ENCODE assay signal across 21 cellular contexts in the genomic region with DNA sequence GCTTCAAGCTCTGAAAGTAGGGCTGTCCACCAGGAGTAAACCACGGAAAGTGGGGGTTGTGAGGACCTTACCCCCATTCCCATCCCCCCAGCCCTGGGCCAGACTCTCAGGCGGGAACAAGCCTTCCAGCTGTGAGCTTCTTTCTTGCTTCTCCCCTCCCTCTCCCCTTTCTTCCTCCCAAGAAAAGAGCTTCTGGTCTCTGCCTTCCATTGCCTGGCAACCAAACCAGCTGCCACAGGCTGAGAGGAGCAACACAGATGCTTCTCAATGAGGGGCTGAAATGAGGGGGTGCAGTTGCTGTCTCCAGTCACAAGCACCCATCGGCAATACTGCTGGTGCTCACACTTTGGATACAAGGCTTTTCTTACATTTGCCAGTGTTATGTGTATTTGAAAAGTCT.
DNase-seq lines count a peak whose midpoint lies in the region; TF ChIP-seq lines count a peak whose summit lies in the region.
"Had no signal": no experiment of that assay in that cellular context is flagged by ENCODE, and none has a peak within 500 bp of the region (broad histone marks: within the 10 kb centered on the region; RNA-seq: fewer than 3 reads in every experiment).

No MANE protein-coding gene starts in this region.

- no peak overlapping the region for H3K4me3 ChIP-seq in sigmoid colon

- WGBS in sigmoid colon, 2 donors = 81 to 96% methylated on average over 3 of the region's 3 CpGs

- no peak for TF ChIP-seq CTCF in sigmoid colon (IDR thresholded peaks at IDR 0.05)

- intact Hi-C loops in sigmoid colon (cut with DNase I) = no loop called here

- no peak overlapping the region for H3K27ac ChIP-seq in sigmoid colon

- no peak for TF ChIP-seq EP300 in sigmoid colon (IDR thresholded peaks at IDR 0.05)

- no peaks in the 10 kb centered on the region for H3K27me3 ChIP-seq in sigmoid colon

- H3K36me3 ChIP-seq in sigmoid colon = no peaks in the 10 kb centered on the region

- peak in 2 of 3 experiments; percentile 34 to 76 for DNase-seq in NCI-H1417 (lab: John Stamatoyannopoulos, UW)
- no peak for DNase-seq in NCI-H1417 treated with DMSO at 0.1 percent for 48 hours (lab: John Stamatoyannopoulos, UW)
- peak; percentile 76 to 86 for DNase-seq in NCI-H524 (lab: John Stamatoyannopoulos, UW)
- peak; percentile 2 for DNase-seq in left kidney (ENCODE audit: low read depth, low spot score)
- DNase-seq in retina = peak; percentile 50
- DNase-seq in sigmoid colon = no peak
- no peak for DNase-seq in putamen (ENCODE audit: low spot score)
- DNase-seq in NCI-H146 (lab: John Stamatoyannopoulos, UW) = no peak
- DNase-seq: 8988T; C1 segment of cervical spinal cord; CD8-positive, alpha-beta T cell; EL; GOT3; KBM-7; MM.1S; NCI-H1048; NCI-H1436 treated with DMSO at 0.1 percent for 48 hours; NCI-H2029; NCI-H748 treated with DMSO at 0.1 percent for 48 hours; SIG-M5; T-cell had no signal

- no peak for TF ChIP-seq POLR2A in sigmoid colon (IDR thresholded peaks at IDR 0.05)

- H3K4me1 ChIP-seq in sigmoid colon = no peaks in the 10 kb centered on the region

- H3K9me3 ChIP-seq in sigmoid colon = no peaks in the 10 kb centered on the region

Comparison
In these comparisons a context has a peak if more than half of its experiments do, and no peak if none do; other contexts are left out.
1. DNase-seq: peak in NCI-H1417 (2 of 3), NCI-H524 (2 of 2), left kidney (single experiment) and retina (single experiment); none in NCI-H1417 treated with DMSO at 0.1 percent for 48 hours (single experiment), sigmoid colon (single experiment), putamen (single experiment) and NCI-H146 (single experiment).